ENCODE assay signal across 8 cellular contexts in the genomic region with DNA sequence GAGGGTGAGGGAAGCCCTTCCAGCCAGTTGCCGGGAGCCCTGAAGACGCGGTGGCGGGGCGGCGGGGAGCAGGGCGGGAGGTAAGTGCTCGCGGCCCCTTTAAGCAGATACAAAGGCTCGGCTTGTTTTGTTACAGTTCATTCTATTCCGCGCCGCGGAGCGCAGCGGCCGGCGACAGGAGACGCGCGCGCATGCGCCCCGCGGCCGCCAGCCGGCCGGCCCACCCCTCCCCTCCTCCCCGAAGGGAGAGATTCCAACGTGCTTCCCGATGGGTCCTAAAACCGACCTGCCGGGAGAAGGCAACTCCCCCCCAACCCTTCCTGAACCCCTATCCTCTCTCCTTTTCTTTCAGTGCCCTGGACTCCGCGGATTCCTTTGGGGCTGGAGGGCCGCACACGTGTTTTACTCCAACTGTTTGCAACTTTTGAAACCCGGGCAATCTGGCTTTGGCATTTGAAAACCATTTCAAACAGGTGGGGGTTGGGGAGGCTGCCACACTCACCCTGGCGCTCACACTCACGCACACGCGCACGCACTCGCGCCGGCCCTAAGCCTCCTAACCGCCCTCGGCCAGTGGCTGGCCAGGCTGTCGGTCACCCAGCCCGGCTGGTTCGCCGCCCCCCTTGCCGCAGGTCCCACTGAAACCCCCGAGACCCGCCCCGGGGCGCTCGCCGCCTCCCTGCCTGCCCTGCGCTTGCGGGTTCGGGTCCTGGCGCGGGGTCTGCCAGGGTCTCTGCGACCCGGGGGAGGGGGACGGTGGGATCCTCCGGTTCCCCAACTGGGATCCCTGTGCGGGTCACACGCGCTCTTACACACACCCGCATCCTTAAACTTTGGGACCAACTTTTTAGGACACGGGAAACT. TPM values are rescaled to one million over a fixed set of nuclear protein-coding genes. Genes with fewer than 3 reads are reported as not detected.
DNase-seq lines count a peak whose midpoint lies in the region; ATAC-seq, FAIRE-seq and TF ChIP-seq lines count a peak whose summit lies in the region.

A gene (minus strand): TSS at position 193 of the 864 bp plus-strand sequence. CDS start 610 bp downstream, outside the sequence.

- TF ChIP-seq POLR2A in A549 (IDR thresholded peaks at IDR 0.05; ENCODE audit: low read length) (peak; percentile 34), lower leg skin (IDR thresholded peaks at IDR 0.05) (no peak)

- H3K9me3 ChIP-seq in A549 = no peaks in the 10 kb centered on the region
- no peaks in the 10 kb centered on the region for H3K9me3 ChIP-seq in ectodermal cell (ENCODE audit: control insufficient read depth, low read length)

- no peak for TF ChIP-seq CTCF in A549 (IDR thresholded peaks at IDR 0.05)
- TF ChIP-seq CTCF in GM13976 (IDR thresholded peaks at IDR 0.05; ENCODE audit: borderline replicate concordance, control extremely low read depth, extremely low read depth, insufficient read depth, missing control alignments) = no peak
- no peak for TF ChIP-seq CTCF in lower leg skin (IDR thresholded peaks at IDR 0.05)

- POLR2A ChIA-PET in A549 (lab: Yijun Ruan, JAX) = interaction anchor here (0.8 kb wide), 1 partner anchor 76 kb away, joined by 3 read pairs; no protein-coding TSS in a partner anchor

- peak within 1 kb of the TSS; percentile 93 to 95 for H3K27ac ChIP-seq in A549
- peak within 1 kb of the TSS; percentile 80 for H3K27ac ChIP-seq in ectodermal cell (ENCODE audit: insufficient read depth, low read depth, low read length, poor library complexity, severe bottlenecking)

- ATAC-seq in A549 (peak; percentile 92 to 93), HG02885 (IDR thresholded peaks at IDR 0.05; ENCODE audit: poor library complexity, unreplicated experiment) (peak; percentile 66)

- H3K36me3 ChIP-seq in ectodermal cell (ENCODE audit: control insufficient read depth, insufficient read depth, low read length) = no peaks in the 10 kb centered on the region

- TF ChIP-seq EP300 in A549 (IDR thresholded peaks at IDR 0.05) = no peak

- intact Hi-C loops in lower leg skin (cut with DNase I; ENCODE audit: low total_unique reads) = no loop called here

- peaks cover 5% of the 10 kb centered on the region for H3K27me3 ChIP-seq in ectodermal cell (ENCODE audit: control insufficient read depth, insufficient read depth, low read length, poor library complexity, severe bottlenecking)

- CTCF ChIA-PET in A549 (lab: Yijun Ruan, JAX) = interaction anchor here (1.2 kb wide), 1 partner anchor 77 kb away, joined by 3 read pairs; no protein-coding TSS in a partner anchor

- peak within 1 kb of the TSS; percentile 96 for H3K4me2 ChIP-seq in A549

- in situ Hi-C loops in GM13976 (cut with MboI; ENCODE audit: low sequenced_read_pairs, unreplicated experiment) = no loop called here

- H3K4me1 ChIP-seq in A549 (peaks cover 14% of the 10 kb centered on the region; the same call in 2 of the 3 replicates), ectodermal cell (ENCODE audit: control insufficient read depth, insufficient read depth, low read length) (peaks cover 20% of the 10 kb centered on the region)

- 1% methylated on average over 22 of the region's 73 CpGs for WGBS in A549 (ENCODE audit: missing lambda C conversion rate)
- WGBS in ectodermal cell, 2 experiments = 0% methylated on average over 73 of the region's 73 CpGs
- WGBS in lower leg skin, 2 donors = 2 to 3% methylated on average over 53 to 68 of the region's 73 CpGs

- DNase-seq in A549 (ENCODE audit: low read depth in 1 of 2, low spot score in 1 of 2) (peak; percentile 76 to 93), GM13976 (ENCODE audit: low spot score) (peak; percentile 91), NCI-H146 (lab: John Stamatoyannopoulos, UW) (peak; percentile 82), T1000 (lab: John Stamatoyannopoulos, UW) (peak; percentile 91), lower leg skin (ENCODE audit: low spot score in 2 of 2) (peak; percentile 83 to 96)
- DNase-seq in stimulated activated CD4-positive, alpha-beta T cell treated with anti-CD3 and anti-CD28 coated beads, TNF-alpha, amount 100 ng/mL, for 24 hours (ENCODE audit: low read depth in 3 of 3) = peak in 2 of 3 experiments; percentile 12 to 38

- TF ChIP-seq RAD21 in A549 (conservative IDR thresholded peaks at IDR 0.05 in 1 of 2, IDR thresholded peaks at IDR 0.05 in 1 of 2) = no peak

- FAIRE-seq in A549 (lab: Jason Lieb, UNC) = no peak

- peak within 1 kb of the TSS; percentile 92 for H3K4me3 ChIP-seq in A549
- H3K4me3 ChIP-seq in ectodermal cell (ENCODE audit: insufficient read depth, low read depth, low read length) = peak within 1 kb of the TSS; percentile 83
- peak within 1 kb of the TSS; percentile 64 for H3K4me3 ChIP-seq in lower leg skin (ENCODE audit: low read depth, poor library complexity, severe bottlenecking)

TF ChIP-seq in A549, 52 proteins besides CTCF, POLR2A, EP300 and RAD21:
- TF ChIP-seq CBX8 (IDR thresholded peaks at IDR 0.05) (no peak), PHF8 (IDR thresholded peaks at IDR 0.05; ENCODE audit: borderline replicate concordance, low read depth) (peak; percentile 22; the same call in 1 of the 2 replicates), MYC (IDR thresholded peaks at IDR 0.05; ENCODE audit: borderline replicate concordance, low read length) (0 out of 2 replicates have a peak, but pooled peaks have one; percentile 57), HOXB13 (CRISPR knock-in tag; IDR thresholded peaks at IDR 0.05; ENCODE audit: low read depth) (no peak), EHMT2 (IDR thresholded peaks at IDR 0.05; ENCODE audit: low read depth) (no peak), HOXA7 (CRISPR knock-in tag; IDR thresholded peaks at IDR 0.05) (no peak), MAFK (IDR thresholded peaks at IDR 0.05; ENCODE audit: partially characterized antibody) (no peak)
- TF ChIP-seq, protein P1, sequence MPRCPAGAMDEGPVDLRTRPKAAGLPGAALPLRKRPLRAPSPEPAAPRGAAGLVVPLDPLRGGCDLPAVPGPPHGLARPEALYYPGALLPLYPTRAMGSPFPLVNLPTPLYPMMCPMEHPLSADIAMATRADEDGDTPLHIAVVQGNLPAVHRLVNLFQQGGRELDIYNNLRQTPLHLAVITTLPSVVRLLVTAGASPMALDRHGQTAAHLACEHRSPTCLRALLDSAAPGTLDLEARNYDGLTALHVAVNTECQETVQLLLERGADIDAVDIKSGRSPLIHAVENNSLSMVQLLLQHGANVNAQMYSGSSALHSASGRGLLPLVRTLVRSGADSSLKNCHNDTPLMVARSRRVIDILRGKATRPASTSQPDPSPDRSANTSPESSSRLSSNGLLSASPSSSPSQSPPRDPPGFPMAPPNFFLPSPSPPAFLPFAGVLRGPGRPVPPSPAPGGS (IDR thresholded peaks at IDR 0.05) = 0 out of 3 replicates have a peak, but pooled peaks have one; percentile 37
- TF ChIP-seq, protein P2, sequence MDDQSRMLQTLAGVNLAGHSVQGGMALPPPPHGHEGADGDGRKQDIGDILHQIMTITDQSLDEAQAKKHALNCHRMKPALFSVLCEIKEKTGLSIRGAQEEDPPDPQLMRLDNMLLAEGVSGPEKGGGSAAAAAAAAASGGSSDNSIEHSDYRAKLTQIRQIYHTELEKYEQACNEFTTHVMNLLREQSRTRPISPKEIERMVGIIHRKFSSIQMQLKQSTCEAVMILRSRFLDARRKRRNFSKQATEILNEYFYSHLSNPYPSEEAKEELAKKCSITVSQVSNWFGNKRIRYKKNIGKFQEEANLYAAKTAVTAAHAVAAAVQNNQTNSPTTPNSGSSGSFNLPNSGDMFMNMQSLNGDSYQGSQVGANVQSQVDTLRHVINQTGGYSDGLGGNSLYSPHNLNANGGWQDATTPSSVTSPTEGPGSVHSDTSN (IDR thresholded peaks at IDR 0.05) = peak; percentile 93
- TF ChIP-seq, protein P3, sequence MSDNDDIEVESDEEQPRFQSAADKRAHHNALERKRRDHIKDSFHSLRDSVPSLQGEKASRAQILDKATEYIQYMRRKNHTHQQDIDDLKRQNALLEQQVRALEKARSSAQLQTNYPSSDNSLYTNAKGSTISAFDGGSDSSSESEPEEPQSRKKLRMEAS (IDR thresholded peaks at IDR 0.05) = 0 out of 2 replicates have a peak, but pooled peaks have one; percentile 61

RNA-seq across cellular contexts. Expression of the gene that starts here (rescaled TPM):
- polyA plus RNA-seq in A549 (2011; rRNA removed) (6.6 and 6.8 TPM in 2 replicates), A549 (2017; fragmentation: RNase III; extraction: RNeasy Plus Mini Kit Qiagen cat#74134 plus additional on column Dnase treatment) (4.0 to 5.1 TPM (median 4.7 TPM) in 3 replicates)
- polyA plus RNA-seq in A549 (2012; cell fraction: cytosol; rRNA removed) = 2.5 and 3.1 TPM in 2 replicates
- 3.6 and 4.7 TPM in 2 replicates for polyA plus RNA-seq in A549 (2012; cell fraction: nucleus; rRNA removed)
- polyA minus RNA-seq in A549 (2011; rRNA and poly(A)+ RNA removed) = 9.7 and 10.2 TPM in 2 replicates
- polyA plus RNA-seq in ectodermal cell (2013, experiment 1 of 4) = 45.4 TPM
- polyA plus RNA-seq in ectodermal cell (2013, experiment 2 of 4) = 47.7 TPM
- polyA plus RNA-seq in ectodermal cell (2013, experiment 3 of 4) = 28.3 TPM
- polyA plus RNA-seq in ectodermal cell (2013, experiment 4 of 4) = 34.3 TPM
- 10 to 100 TPM; 42.4 to 71.6 (median 50.2) TPM for total RNA-seq in lower leg skin

Comparison
In these comparisons a context has a peak if more than half of its experiments do, and no peak if none do; other contexts are left out.
1. Peak in every context shown above with its lines: DNase-seq, ATAC-seq, H3K4me3 ChIP-seq and H3K27ac ChIP-seq.
2. DNase-seq: peak in every context shown above with its lines; median percentile 91 in GM13976; 91 in T1000; 90 in lower leg skin; 84 in A549; 82 in NCI-H146; 25 in stimulated activated CD4-positive, alpha-beta T cell treated with anti-CD3 and anti-CD28 coated beads, TNF-alpha, amount 100 ng/mL, for 24 hours.